18 cellular contexts compared by ENCODE assay signal in the genomic region with DNA sequence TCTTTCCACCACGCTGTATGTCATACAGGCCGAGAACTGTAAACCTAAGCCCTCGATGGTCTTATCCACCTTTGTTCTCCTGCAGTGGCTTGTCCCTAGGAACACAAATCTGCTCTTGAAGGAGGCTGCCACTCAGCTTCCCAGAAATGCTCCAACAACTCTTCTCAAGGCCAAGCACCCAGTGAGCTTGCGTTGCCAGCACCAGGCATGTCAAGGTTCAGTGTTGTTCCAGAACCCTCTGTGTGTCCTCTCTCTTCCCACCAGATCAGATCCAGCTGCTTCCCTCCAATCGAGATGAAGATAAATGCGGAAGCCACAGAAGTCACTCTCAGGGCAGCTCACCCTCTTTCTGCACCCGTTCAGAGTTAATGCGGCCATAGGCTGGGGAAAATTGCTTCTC.
"Had no signal": no experiment of that assay in that cellular context is flagged by ENCODE, and none has a peak within 500 bp of the region (broad histone marks: within the 10 kb centered on the region; RNA-seq: fewer than 3 reads in every experiment).

No MANE protein-coding gene starts in this region.

- H3K4me3 Mint-ChIP-seq: nephron had no signal

- DNase-seq: effector memory CD4-positive, alpha-beta T cell; mesendoderm; naive B cell; posterior cingulate gyrus; sigmoid colon; stimulated activated CD4-positive, alpha-beta T cell treated with anti-CD3 and anti-CD28 coated beads, Interleukin-12 subunit alpha, Interleukin-12 subunit beta, amount 100 ng/mL, for 4 hours; stimulated activated naive CD4-positive, alpha-beta T cell; stomach; substantia nigra had no signal

- H3K4me3 ChIP-seq: esophagus muscularis mucosa, right atrium auricular region, sigmoid colon, skin epidermis, stomach, thoracic aorta, transverse colon had no signal

- H3K4me1 ChIP-seq: esophagus muscularis mucosa, right atrium auricular region had no signal

- H3K36me3 ChIP-seq: esophagus muscularis mucosa, right atrium auricular region, sigmoid colon, stomach, thoracic aorta, transverse colon had no signal

- FAIRE-seq: endometrium, urothelium cell line had no signal

- H3K27ac ChIP-seq: epithelial cell of prostate, esophagus muscularis mucosa, right atrium auricular region, sigmoid colon, skin epidermis, thoracic aorta had no signal

- H3K9me3 ChIP-seq: right atrium auricular region had no signal

- H3K27ac Mint-ChIP-seq: nephron had no signal

- H3K27me3 ChIP-seq: esophagus muscularis mucosa, right atrium auricular region, sigmoid colon, transverse colon had no signal
